In genomic region chr7:131505636-131506557, GRCh38 we compare ENCODE assay signal across 28 cellular contexts.
"Had no signal": no experiment of that assay in that cellular context is flagged by ENCODE, and none has a peak within 500 bp of the region (broad histone marks: within the 10 kb centered on the region; RNA-seq: fewer than 3 reads in every experiment).

No MANE protein-coding gene starts in this region.

- DNase-seq: activated CD4-positive, alpha-beta T cell treated with anti-CD3 and anti-CD28 coated beads, Interleukin-2, amount 10 ng/mL, durations not matched to agents 24 days and 14 days; activated CD4-positive, alpha-beta T cell treated with anti-CD3 and anti-CD28 coated beads, Interleukin-2, amount 50 U/mL, for 4 hours; activated CD8-positive, alpha-beta T cell treated with anti-CD3 and anti-CD28 coated beads for 36 hours; activated gamma-delta T cell treated with Interleukin-2 at 50 U/mL for 16 hours; activated naive CD4-positive, alpha-beta T cell treated with anti-CD3 and anti-CD28 coated beads for 36 hours; activated T-cell treated with anti-CD3 and anti-CD28 coated beads, Interleukin-2, amount 50 U/mL, for 1 hour; activated T-cell treated with anti-CD3 and anti-CD28 coated beads, Interleukin-2, amount 50 U/mL, for 72 hours; adrenal gland; cerebellar nuclear complex; Kasumi-1; NCI-H1048; NCI-H1436 treated with DMSO at 0.1 percent for 48 hours; NCI-H2029 treated with DMSO at 0.1 percent for 48 hours; NCI-H2107; NCI-H2171; NCI-H510A; NCI-H748 treated with DMSO at 0.1 percent for 48 hours; NK-92 treated with Interleukin-12 subunit alpha and Interleukin-12 subunit beta, amount 100 ng/mL, for 24 hours; PC-3; Peyer's patch; RPMI8226; SIG-M5; SW 1271; T-helper 1 cell; T1000 had no signal

- H3K36me3 Mint-ChIP-seq: activated naive CD4-positive, alpha-beta T cell treated with anti-CD3 and anti-CD28 coated beads, Interleukin-2, amount 50 U/mL, for 72 hours had no signal

- H3K36me3 ChIP-seq: adrenal gland, MG63, Peyer's patch had no signal

- H3K27ac Mint-ChIP-seq: activated CD8-positive, alpha-beta T cell treated with anti-CD3 and anti-CD28 coated beads for 36 hours; activated naive CD4-positive, alpha-beta T cell treated with anti-CD3 and anti-CD28 coated beads for 36 hours; activated T-cell treated with anti-CD3 and anti-CD28 coated beads, Interleukin-2, amount 50 U/mL, for 72 hours had no signal

- ATAC-seq: activated CD8-positive, alpha-beta T cell treated with anti-CD3 and anti-CD28 coated beads for 36 hours; activated naive CD4-positive, alpha-beta T cell treated with anti-CD3 and anti-CD28 coated beads, Interleukin-2, amount 50 U/mL, for 72 hours; activated T-cell treated with anti-CD3 and anti-CD28 coated beads, Interleukin-2, amount 50 U/mL, for 72 hours; PC-3 had no signal

- H3K4me3 ChIP-seq: adrenal gland, MG63 had no signal

- H3K9me3 Mint-ChIP-seq: activated CD4-positive, alpha-beta T cell treated with anti-CD3 and anti-CD28 coated beads, Interleukin-2, amount 10 ng/mL, durations not matched to agents 24 days and 14 days; activated CD8-positive, alpha-beta T cell treated with anti-CD3 and anti-CD28 coated beads for 36 hours; activated naive CD4-positive, alpha-beta T cell treated with anti-CD3 and anti-CD28 coated beads for 36 hours; activated naive CD4-positive, alpha-beta T cell treated with anti-CD3 and anti-CD28 coated beads, Interleukin-2, amount 50 U/mL, for 72 hours; activated T-cell treated with anti-CD3 and anti-CD28 coated beads, Interleukin-2, amount 50 U/mL, for 72 hours; brain had no signal

- H3K4me3 Mint-ChIP-seq: activated CD4-positive, alpha-beta T cell treated with anti-CD3 and anti-CD28 coated beads, Interleukin-2, amount 10 ng/mL, durations not matched to agents 24 days and 14 days; activated CD8-positive, alpha-beta T cell treated with anti-CD3 and anti-CD28 coated beads for 36 hours; activated naive CD4-positive, alpha-beta T cell treated with anti-CD3 and anti-CD28 coated beads for 36 hours; activated T-cell treated with anti-CD3 and anti-CD28 coated beads, Interleukin-2, amount 50 U/mL, for 72 hours; brain had no signal

- H3K27me3 ChIP-seq: adrenal gland, MG63, Peyer's patch had no signal

- H3K9me3 ChIP-seq: adrenal gland, MG63, Peyer's patch had no signal

- H3K27ac ChIP-seq: adrenal gland, Peyer's patch had no signal

- H3K27me3 Mint-ChIP-seq: brain had no signal
